2 cellular contexts compared by ENCODE assay signal in the genomic region with DNA sequence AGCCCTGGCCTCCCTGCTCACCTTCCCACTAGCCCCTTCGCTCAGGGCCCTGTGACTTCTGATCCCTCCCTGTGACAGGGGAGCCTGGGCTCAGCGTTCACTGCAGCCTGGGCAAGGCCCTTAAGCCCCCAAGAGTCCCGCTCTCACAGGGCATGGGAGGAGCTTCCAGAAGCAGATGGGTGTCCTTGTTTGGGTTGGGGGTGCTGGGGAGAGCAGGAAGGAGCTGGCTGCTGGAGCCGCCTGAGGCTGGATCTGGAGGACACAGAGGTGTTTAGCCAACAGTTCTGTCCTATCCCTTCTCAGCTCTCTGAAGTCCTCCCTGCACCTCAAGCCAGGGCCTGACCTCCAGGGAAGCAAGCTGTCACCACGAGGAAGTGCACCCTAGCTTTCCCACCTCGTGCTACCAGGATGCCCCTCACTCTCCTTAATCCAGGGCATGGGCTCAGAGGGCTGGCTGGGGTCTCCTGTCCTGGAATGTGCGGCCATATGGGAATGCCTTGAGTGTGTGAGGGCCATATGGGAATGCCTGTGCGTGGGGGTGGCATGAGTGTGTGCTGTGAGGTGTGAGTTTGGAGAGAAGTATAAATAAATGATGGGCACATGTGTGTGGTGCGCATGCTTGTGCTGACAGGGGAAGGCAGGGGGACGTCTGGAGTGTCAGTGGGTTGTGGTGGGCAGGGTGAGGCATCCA.
TF ChIP-seq lines count a peak whose summit lies in the region.

No MANE protein-coding gene starts in this region.

TF ChIP-seq in HepG2, 621 proteins besides CTCF, POLR2A, EP300 and RAD21:
- TF ChIP-seq, protein P1, sequence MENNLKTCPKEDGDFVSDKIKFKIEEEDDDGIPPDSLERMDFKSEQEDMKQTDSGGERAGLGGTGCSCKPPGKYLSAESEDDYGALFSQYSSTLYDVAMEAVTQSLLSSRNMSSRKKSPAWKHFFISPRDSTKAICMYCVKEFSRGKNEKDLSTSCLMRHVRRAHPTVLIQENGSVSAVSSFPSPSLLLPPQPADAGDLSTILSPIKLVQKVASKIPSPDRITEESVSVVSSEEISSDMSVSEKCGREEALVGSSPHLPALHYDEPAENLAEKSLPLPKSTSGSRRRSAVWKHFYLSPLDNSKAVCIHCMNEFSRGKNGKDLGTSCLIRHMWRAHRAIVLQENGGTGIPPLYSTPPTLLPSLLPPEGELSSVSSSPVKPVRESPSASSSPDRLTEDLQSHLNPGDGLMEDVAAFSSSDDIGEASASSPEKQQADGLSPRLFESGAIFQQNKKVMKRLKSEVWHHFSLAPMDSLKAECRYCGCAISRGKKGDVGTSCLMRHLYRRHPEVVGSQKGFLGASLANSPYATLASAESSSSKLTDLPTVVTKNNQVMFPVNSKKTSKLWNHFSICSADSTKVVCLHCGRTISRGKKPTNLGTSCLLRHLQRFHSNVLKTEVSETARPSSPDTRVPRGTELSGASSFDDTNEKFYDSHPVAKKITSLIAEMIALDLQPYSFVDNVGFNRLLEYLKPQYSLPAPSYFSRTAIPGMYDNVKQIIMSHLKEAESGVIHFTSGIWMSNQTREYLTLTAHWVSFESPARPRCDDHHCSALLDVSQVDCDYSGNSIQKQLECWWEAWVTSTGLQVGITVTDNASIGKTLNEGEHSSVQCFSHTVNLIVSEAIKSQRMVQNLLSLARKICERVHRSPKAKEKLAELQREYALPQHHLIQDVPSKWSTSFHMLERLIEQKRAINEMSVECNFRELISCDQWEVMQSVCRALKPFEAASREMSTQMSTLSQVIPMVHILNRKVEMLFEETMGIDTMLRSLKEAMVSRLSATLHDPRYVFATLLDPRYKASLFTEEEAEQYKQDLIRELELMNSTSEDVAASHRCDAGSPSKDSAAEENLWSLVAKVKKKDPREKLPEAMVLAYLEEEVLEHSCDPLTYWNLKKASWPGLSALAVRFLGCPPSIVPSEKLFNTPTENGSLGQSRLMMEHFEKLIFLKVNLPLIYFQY (CRISPR knock-in tag; IDR thresholded peaks at IDR 0.05; ENCODE audit: borderline replicate concordance) = no peak
- TF ChIP-seq ARNT2 (CRISPR knock-in tag; IDR thresholded peaks at IDR 0.05; ENCODE audit: low read depth) (no peak), FOXP1 (IDR thresholded peaks at IDR 0.05) (no peak), FOXP1 (CRISPR knock-in tag; IDR thresholded peaks at IDR 0.05) (no peak)
- TF ChIP-seq, protein P2, sequence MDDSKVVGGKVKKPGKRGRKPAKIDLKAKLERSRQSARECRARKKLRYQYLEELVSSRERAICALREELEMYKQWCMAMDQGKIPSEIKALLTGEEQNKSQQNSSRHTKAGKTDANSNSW (CRISPR knock-in tag; IDR thresholded peaks at IDR 0.05; ENCODE audit: borderline replicate concordance) = no peak

TF ChIP-seq in H1, 55 proteins besides CTCF, POLR2A, EP300 and RAD21:
- TF ChIP-seq CHD2 (IDR thresholded peaks at IDR 0.05; ENCODE audit: low read length) = no peak
